Comparison of ENCODE assay signal across 9 cellular contexts in genomic region chr13:28355822-28356371, GRCh38.
DNase-seq lines count a peak whose midpoint lies in the region; ATAC-seq, FAIRE-seq and TF ChIP-seq lines count a peak whose summit lies in the region.
"Had no signal": no experiment of that assay in that cellular context is flagged by ENCODE, and none has a peak within 500 bp of the region (broad histone marks: within the 10 kb centered on the region; RNA-seq: fewer than 3 reads in every experiment).

No MANE protein-coding gene starts in this region.

- H3K4me1 ChIP-seq in CD4-positive, CD25-positive, alpha-beta regulatory T cell (ENCODE audit: control insufficient read depth, insufficient read depth, low read length, poor library complexity, severe bottlenecking): peaks cover 7% of the 10 kb centered on the region
- H3K4me1 ChIP-seq in mesendoderm (ENCODE audit: control insufficient read depth, low read depth, low read length): peaks cover 11% of the 10 kb centered on the region

- H3K56ac ChIP-seq in mesendoderm (ENCODE audit: low read length): peak overlapping the region; percentile 27

- H4K5ac ChIP-seq in mesendoderm (ENCODE audit: low read length): no peak overlapping the region

- H2BK15ac ChIP-seq in mesendoderm (replicated peaks; ENCODE audit: low read depth): no peak overlapping the region

- no peaks in the 10 kb centered on the region for H3K27me3 ChIP-seq in CD4-positive, CD25-positive, alpha-beta regulatory T cell (ENCODE audit: control insufficient read depth, insufficient read depth, low read length)
- H3K27me3 ChIP-seq in mesendoderm (ENCODE audit: insufficient read depth, low read length, poor library complexity): no peaks in the 10 kb centered on the region

- H3K27me3 Mint-ChIP-seq in CD4-positive, CD25-positive, alpha-beta regulatory T cell: no peaks in the 10 kb centered on the region
- peaks cover 3% of the 10 kb centered on the region for H3K27me3 Mint-ChIP-seq in progenitor cell of endocrine pancreas

- H3K4me1 Mint-ChIP-seq in CD4-positive, CD25-positive, alpha-beta regulatory T cell: peaks cover 5 to 26% (median 8%) of the 10 kb centered on the region in 4 donors
- H3K4me1 Mint-ChIP-seq in progenitor cell of endocrine pancreas (ENCODE audit: low read depth): peaks cover 14% of the 10 kb centered on the region

- TF ChIP-seq POLR2A in GM12892 (IDR thresholded peaks at IDR 0.05; ENCODE audit: low read depth, low read length): no peak

- H3K4me2 ChIP-seq in mesendoderm (ENCODE audit: low read length): no peak overlapping the region

- H3K9me3 Mint-ChIP-seq in CD4-positive, CD25-positive, alpha-beta regulatory T cell: peaks cover 0 to 6% (median 0%) of the 10 kb centered on the region in 7 donors
- H3K9me3 Mint-ChIP-seq in activated naive CD4-positive, alpha-beta T cell treated with anti-CD3 and anti-CD28 coated beads, Interleukin-2, amount 50 U/mL, for 72 hours: peaks cover 0 to 11% of the 10 kb centered on the region in 2 donors
- peaks cover 3% of the 10 kb centered on the region for H3K9me3 Mint-ChIP-seq in progenitor cell of endocrine pancreas (ENCODE audit: low read depth)

- no peak overlapping the region for H3K27ac ChIP-seq in CD4-positive, CD25-positive, alpha-beta regulatory T cell (ENCODE audit: insufficient read depth, low read length, poor library complexity, severe bottlenecking)
- H3K27ac ChIP-seq in mesendoderm (ENCODE audit: low read depth, low read length): peak overlapping the region; percentile 40
- H3K27ac ChIP-seq: HL-60 had no signal

- no peaks in the 10 kb centered on the region for H3K79me2 ChIP-seq in mesendoderm (ENCODE audit: control insufficient read depth, insufficient read depth, low read length)

- peak; percentile 32 to 48 for ATAC-seq in CD4-positive, CD25-positive, alpha-beta regulatory T cell (ENCODE audit: low read depth in 2 of 2)
- ATAC-seq in HG02610 (IDR thresholded peaks at IDR 0.05; ENCODE audit: unreplicated experiment) (peak; percentile 53), SK-N-SH treated with all-trans-retinoic acid at 6 μM for 48 hours (no peak)
- ATAC-seq in activated naive CD4-positive, alpha-beta T cell treated with anti-CD3 and anti-CD28 coated beads, Interleukin-2, amount 50 U/mL, for 72 hours: peak; percentile 84

- peak overlapping the region in 2 of 3 donors; percentile 67 to 75 for H3K27ac Mint-ChIP-seq in CD4-positive, CD25-positive, alpha-beta regulatory T cell
- H3K27ac Mint-ChIP-seq in activated naive CD4-positive, alpha-beta T cell treated with anti-CD3 and anti-CD28 coated beads, Interleukin-2, amount 50 U/mL, for 72 hours: peak overlapping the region; percentile 8 to 75
- H3K27ac Mint-ChIP-seq in progenitor cell of endocrine pancreas: no peak overlapping the region

- H3K79me1 ChIP-seq in mesendoderm (ENCODE audit: low read length): no peaks in the 10 kb centered on the region

- no peaks in the 10 kb centered on the region for H3K9me3 ChIP-seq in CD4-positive, CD25-positive, alpha-beta regulatory T cell (ENCODE audit: control insufficient read depth in 2 of 2, low read length in 2 of 2)

- peak overlapping the region; percentile 4 for H2BK5ac ChIP-seq in mesendoderm (ENCODE audit: low read length)

- peak overlapping the region in 2 of 4 donors; percentile 12 to 61 for H3K4me3 Mint-ChIP-seq in CD4-positive, CD25-positive, alpha-beta regulatory T cell
- no peak overlapping the region for H3K4me3 Mint-ChIP-seq in progenitor cell of endocrine pancreas (ENCODE audit: low read depth)

- no peak overlapping the region for H3K4me3 ChIP-seq in CD4-positive, CD25-positive, alpha-beta regulatory T cell (ENCODE audit: low read depth, low read length)
- no peak overlapping the region for H3K4me3 ChIP-seq in mesendoderm (ENCODE audit: low read length)

- H3K9ac ChIP-seq in mesendoderm (ENCODE audit: low read length): no peak overlapping the region

- H3K36me3 ChIP-seq in CD4-positive, CD25-positive, alpha-beta regulatory T cell (ENCODE audit: control insufficient read depth, insufficient read depth, low read length): no peaks in the 10 kb centered on the region
- H3K36me3 ChIP-seq in mesendoderm (ENCODE audit: control insufficient read depth, insufficient read depth, low read length): no peaks in the 10 kb centered on the region

- peak in 1 of 3 donors; percentile 67 for DNase-seq in CD4-positive, CD25-positive, alpha-beta regulatory T cell
- peak in 1 of 2 donors; percentile 3 for DNase-seq in activated naive CD4-positive, alpha-beta T cell treated with anti-CD3 and anti-CD28 coated beads, Interleukin-2, amount 50 U/mL, for 72 hours (ENCODE audit: low spot score in 2 of 2)
- DNase-seq in mesendoderm (peak; percentile 62), frontal cortex (ENCODE audit: low spot score in 2 of 2) (no peak), GM12892 (ENCODE audit: insufficient read length) (no peak), progenitor cell of endocrine pancreas (ENCODE audit: low spot score, unreplicated experiment) (no peak)

- no peak for TF ChIP-seq CTCF in progenitor cell of endocrine pancreas (IDR thresholded peaks at IDR 0.05; ENCODE audit: unreplicated experiment)

- FAIRE-seq in frontal cortex (lab: Jason Lieb, UNC) (no peak), GM12892 (lab: Jason Lieb, UNC) (no peak)

- H2AK5ac ChIP-seq in mesendoderm (ENCODE audit: low read length): peak overlapping the region; percentile 22

- peak overlapping the region; percentile 3 for H3K18ac ChIP-seq in mesendoderm (ENCODE audit: low read length)

- no CpG with 5 or more reads among the region's 8 CpGs for WGBS in mesendoderm (ENCODE audit: extremely low coverage, insufficient coverage, low lambda C conversion rate)

- no peak overlapping the region for H3K23ac ChIP-seq in mesendoderm (ENCODE audit: low read length)

- no peak overlapping the region for H2BK120ac ChIP-seq in mesendoderm (ENCODE audit: low read depth, low read length)

- no peaks in the 10 kb centered on the region for H3K36me3 Mint-ChIP-seq in CD4-positive, CD25-positive, alpha-beta regulatory T cell
- peaks cover 6 to 19% of the 10 kb centered on the region in 2 donors for H3K36me3 Mint-ChIP-seq in activated naive CD4-positive, alpha-beta T cell treated with anti-CD3 and anti-CD28 coated beads, Interleukin-2, amount 50 U/mL, for 72 hours
- no peaks in the 10 kb centered on the region for H3K36me3 Mint-ChIP-seq in progenitor cell of endocrine pancreas (ENCODE audit: insufficient read depth)

- no peak overlapping the region for H3K4ac ChIP-seq in mesendoderm (ENCODE audit: low read depth, low read length)

- no peak overlapping the region for H4K8ac ChIP-seq in mesendoderm (ENCODE audit: low read depth, low read length)

TF ChIP-seq in SK-N-SH treated with all-trans-retinoic acid at 6 μM for 48 hours, 23 proteins besides CTCF, POLR2A, EP300 and RAD21 (continues in another document):
- TF ChIP-seq TCF4 (CRISPR knock-in tag; IDR thresholded peaks at IDR 0.05; ENCODE audit: borderline replicate concordance) (no peak), ZNF70 (CRISPR knock-in tag; IDR thresholded peaks at IDR 0.05) (no peak), CREB5 (CRISPR knock-in tag; IDR thresholded peaks at IDR 0.05; ENCODE audit: low read depth) (no peak), SNAI2 (CRISPR knock-in tag; IDR thresholded peaks at IDR 0.05) (no peak), RARB (CRISPR knock-in tag; IDR thresholded peaks at IDR 0.05) (no peak), PATZ1 (CRISPR knock-in tag; IDR thresholded peaks at IDR 0.05; ENCODE audit: borderline replicate concordance) (no peak), ZNF8 (CRISPR knock-in tag; IDR thresholded peaks at IDR 0.05) (no peak), BACH2 (CRISPR knock-in tag; IDR thresholded peaks at IDR 0.05; ENCODE audit: borderline replicate concordance) (no peak)
